17 cellular contexts compared by ENCODE assay signal in genomic region chr3:79844176-79844575, GRCh38.
"Had no signal": no experiment of that assay in that cellular context is flagged by ENCODE, and none has a peak within 500 bp of the region (broad histone marks: within the 10 kb centered on the region; RNA-seq: fewer than 3 reads in every experiment).

No MANE protein-coding gene starts in this region.

- ATAC-seq: heart left ventricle, left cardiac atrium, lower lobe of right lung, natural killer cell had no signal

- DNase-seq: effector CD4-positive, alpha-beta T cell; endodermal cell; foreskin melanocyte; heart left ventricle; hippocampal formation; left cardiac atrium; left ventricle myocardium inferior; lower lobe of right lung; natural killer cell; ovary; sigmoid colon; stimulated activated CD4-positive, alpha-beta T cell treated with anti-CD3 and anti-CD28 coated beads, Interleukin-2, amount 100 ng/mL, for 24 hours; stimulated activated CD4-positive, alpha-beta T cell treated with anti-CD3 and anti-CD28 coated beads, Interleukin-4, amount 100 ng/mL, for 4 hours; stimulated activated naive CD4-positive, alpha-beta T cell; thyroid gland; upper lobe of left lung; uterus had no signal
